Comparison of ENCODE assay signal across 24 cellular contexts in the genomic region with DNA sequence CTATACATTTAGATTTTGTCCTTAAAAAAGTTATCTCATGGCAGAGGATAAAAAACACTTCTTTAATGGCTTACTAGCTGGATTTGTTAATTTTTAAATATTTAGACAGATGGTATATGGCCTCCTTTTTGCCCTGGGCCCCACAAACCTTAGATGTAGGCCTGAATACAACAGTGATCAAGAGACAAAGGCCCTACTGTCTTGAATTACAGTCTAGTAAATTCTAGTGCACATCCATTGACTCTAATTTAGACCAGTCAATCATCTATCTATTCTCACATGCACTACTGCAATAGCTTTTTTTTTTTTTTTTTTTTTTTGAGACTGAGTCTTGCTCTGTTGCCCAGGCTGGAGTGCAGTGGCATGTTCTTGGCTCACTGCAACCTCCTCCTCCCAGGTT.
"Had no signal": no experiment of that assay in that cellular context is flagged by ENCODE, and none has a peak within 500 bp of the region (broad histone marks: within the 10 kb centered on the region; RNA-seq: fewer than 3 reads in every experiment).

No MANE protein-coding gene starts in this region.

- H3K36me3 Mint-ChIP-seq: immature natural killer cell; mesothelial cell of epicardium; naive B cell; natural killer cell; stimulated activated naive B cell treated with anti-CD40 and anti-IgM and Interleukin-4, amounts not matched to agents 10 μg/mL and 1 μg/mL and 100 μg/mL, for 72 hours had no signal

- H3K4me1 Mint-ChIP-seq: immature natural killer cell; mesothelial cell of epicardium; naive B cell; natural killer cell; stimulated activated naive B cell treated with anti-CD40 and anti-IgM and Interleukin-4, amounts not matched to agents 10 μg/mL and 1 μg/mL and 100 μg/mL, for 72 hours had no signal

- H3K4me3 Mint-ChIP-seq: immature natural killer cell; mesothelial cell of epicardium; naive B cell; natural killer cell; stimulated activated naive B cell treated with anti-CD40 and anti-IgM and Interleukin-4, amounts not matched to agents 10 μg/mL and 1 μg/mL and 100 μg/mL, for 72 hours had no signal

- H3K27ac Mint-ChIP-seq: immature natural killer cell; mesothelial cell of epicardium; naive B cell; natural killer cell; stimulated activated naive B cell treated with anti-CD40 and anti-IgM and Interleukin-4, amounts not matched to agents 10 μg/mL and 1 μg/mL and 100 μg/mL, for 72 hours had no signal

- DNase-seq: hypothalamus; immature natural killer cell; kidney; left ventricle myocardium inferior; mesendoderm; naive B cell; natural killer cell; ovary; posterior cingulate gyrus; retina; right cardiac atrium; stimulated activated CD4-positive, alpha-beta T cell treated with anti-CD3 and anti-CD28 coated beads, Interleukin-12 subunit alpha, Interleukin-12 subunit beta, amount 100 ng/mL, for 4 hours; stimulated activated CD4-positive, alpha-beta T cell treated with anti-CD3 and anti-CD28 coated beads, Interleukin-15, amount 100 ng/mL, for 24 hours; stimulated activated CD4-positive, alpha-beta T cell treated with anti-CD3 and anti-CD28 coated beads, Interleukin-2, amount 100 ng/mL, for 24 hours; stimulated activated CD4-positive, alpha-beta T cell treated with anti-CD3 and anti-CD28 coated beads, Interleukin-4, amount 100 ng/mL, for 1 hour; stimulated activated naive B cell treated with anti-CD40 and anti-IgM and Interleukin-4, amounts not matched to agents 10 μg/mL and 1 μg/mL and 100 μg/mL, for 72 hours; stimulated activated naive CD8-positive, alpha-beta T cell treated with anti-CD3 and anti-CD28 coated beads, Interleukin-15, Interleukin-2, amounts not matched to agents 100 U/mL and 50 U/mL, for 24 hours; stomach; testis; thyroid gland; transverse colon; upper lobe of left lung had no signal

- H3K27me3 Mint-ChIP-seq: naive B cell; stimulated activated naive B cell treated with anti-CD40 and anti-IgM and Interleukin-4, amounts not matched to agents 10 μg/mL and 1 μg/mL and 100 μg/mL, for 72 hours had no signal

- ATAC-seq: natural killer cell; right cardiac atrium; sciatic nerve; stimulated activated naive B cell treated with anti-CD40 and anti-IgM and Interleukin-4, amounts not matched to agents 10 μg/mL and 1 μg/mL and 100 μg/mL, for 72 hours; stimulated activated naive CD8-positive, alpha-beta T cell treated with anti-CD3 and anti-CD28 coated beads, Interleukin-15, Interleukin-2, amounts not matched to agents 100 U/mL and 50 U/mL, for 24 hours had no signal
